29 cellular contexts compared by ENCODE assay signal in genomic region chr3:56904526-56905245, GRCh38.
DNase-seq lines count a peak whose midpoint lies in the region; ATAC-seq, FAIRE-seq and TF ChIP-seq lines count a peak whose summit lies in the region.
"Had no signal": no experiment of that assay in that cellular context is flagged by ENCODE, and none has a peak within 500 bp of the region (broad histone marks: within the 10 kb centered on the region; RNA-seq: fewer than 3 reads in every experiment).

No MANE protein-coding gene starts in this region.

- H3K36me3 ChIP-seq in HepG2 (replicated peaks in 1 of 2; ENCODE audit: control insufficient read depth in 1 of 2, insufficient read depth in 2 of 2, low read length in 2 of 2) (no peaks in the 10 kb centered on the region), right lobe of liver (no peaks in the 10 kb centered on the region), stomach (no peaks in the 10 kb centered on the region)
- H3K36me3 ChIP-seq: BE2C, cardiac muscle cell, HAP-1, suprapubic skin, WERI-Rb-1 had no signal

- H4K20me1 ChIP-seq in HepG2 (ENCODE audit: insufficient read depth, low read length), result no peaks in the 10 kb centered on the region

- intact Hi-C loops in HepG2 (cut with micrococcal nuclease; ENCODE audit: unreplicated experiment), result no loop called here
- intact Hi-C loops in right lobe of liver (cut with DNase I), result no loop called here
- intact Hi-C loops in stomach (cut with DNase I; ENCODE audit: low total_unique reads), result no loop called here

- H3K9ac ChIP-seq in HepG2 (ENCODE audit: insufficient read depth, low read depth, low read length), result no peak overlapping the region

- ATAC-seq in HepG2, result no peak
- ATAC-seq in right lobe of liver, result no peak
- no peak for ATAC-seq in SK-N-SH treated with all-trans-retinoic acid at 6 μM for 48 hours
- ATAC-seq: activated CD8-positive, alpha-beta memory T cell treated with anti-CD3 and anti-CD28 coated beads, Interleukin-2, amount 10 ng/mL, durations not matched to agents 7 days and 5 days; activated T-cell treated with anti-CD3 and anti-CD28 coated beads, Interleukin-2, amount 50 U/mL, for 72 hours had no signal

- H3K27me3 ChIP-seq in HepG2 (ENCODE audit: control insufficient read depth in 1 of 2, insufficient read depth in 2 of 2, low read length in 2 of 2) (no peaks in the 10 kb centered on the region), right lobe of liver (no peaks in the 10 kb centered on the region), stomach (no peaks in the 10 kb centered on the region)
- H3K27me3 ChIP-seq: BE2C, suprapubic skin had no signal

- H3K27ac Mint-ChIP-seq in chondrocyte (ENCODE audit: unreplicated experiment), result no peak overlapping the region
- H3K27ac Mint-ChIP-seq: activated CD4-positive, alpha-beta T cell treated with anti-CD3 and anti-CD28 coated beads, Interleukin-2, amount 10 ng/mL, durations not matched to agents 7 days and 5 days; activated CD8-positive, alpha-beta memory T cell treated with anti-CD3 and anti-CD28 coated beads, Interleukin-2, amount 10 ng/mL, durations not matched to agents 7 days and 5 days; activated naive CD4-positive, alpha-beta T cell treated with anti-CD3 and anti-CD28 coated beads for 36 hours; activated T-cell treated with anti-CD3 and anti-CD28 coated beads, Interleukin-2, amount 50 U/mL, for 72 hours; dendritic cell treated with granulocyte-macrophage colony-stimulating factor and Interleukin-4, amounts not matched to agents 40 ng/mL and 50 ng/mL, for 4 days had no signal

- H3K36me3 Mint-ChIP-seq in chondrocyte (ENCODE audit: low read depth), result no peaks in the 10 kb centered on the region

- H2AFZ ChIP-seq in HepG2 (ENCODE audit: low read length), result no peak overlapping the region

- no peak overlapping the region for H3K4me2 ChIP-seq in HepG2 (ENCODE audit: low read depth, low read length)

- no peaks in the 10 kb centered on the region for H3K79me2 ChIP-seq in HepG2 (ENCODE audit: insufficient read depth, low read length)

- no peaks in the 10 kb centered on the region for H3K27me3 Mint-ChIP-seq in chondrocyte (ENCODE audit: low read depth)
- H3K27me3 Mint-ChIP-seq: activated CD4-positive, alpha-beta T cell treated with anti-CD3 and anti-CD28 coated beads, Interleukin-2, amount 10 ng/mL, durations not matched to agents 7 days and 5 days; activated CD8-positive, alpha-beta memory T cell treated with anti-CD3 and anti-CD28 coated beads, Interleukin-2, amount 10 ng/mL, durations not matched to agents 7 days and 5 days; dendritic cell treated with granulocyte-macrophage colony-stimulating factor and Interleukin-4, amounts not matched to agents 40 ng/mL and 50 ng/mL, for 4 days had no signal

- CTCF ChIA-PET in HepG2 (lab: Yijun Ruan, JAX; ENCODE audit: low intra/inter-chr PET ratio, low total read pairs), result no interaction called here

- in situ Hi-C loops in HepG2 (cut with HindIII; ENCODE audit: extremely low pct_ligation_motif_present, low pct_unique_long_range_greater_than_20kb), result no loop called here
- in situ Hi-C loops in G401 (cut with HindIII; ENCODE audit: low sequenced_read_pairs), result no loop called here

- TF ChIP-seq CTCF in HepG2 (CRISPR knock-in tag; IDR thresholded peaks at IDR 0.05), result no peak
- TF ChIP-seq CTCF in right lobe of liver (IDR thresholded peaks at IDR 0.05), result no peak
- no peak for TF ChIP-seq CTCF in stomach (IDR thresholded peaks at IDR 0.05)
- TF ChIP-seq CTCF in chondrocyte (IDR thresholded peaks at IDR 0.05), result no peak

- no peak for FAIRE-seq in HepG2 (lab: Jason Lieb, UNC)
- FAIRE-seq: endometrium, GM12892 had no signal

- no peak overlapping the region for H3K27ac ChIP-seq in HepG2 (ENCODE audit: extremely low read length, insufficient read depth, low read length)
- no peak overlapping the region for H3K27ac ChIP-seq in right lobe of liver
- no peak overlapping the region for H3K27ac ChIP-seq in stomach
- H3K27ac ChIP-seq: cardiac muscle cell, SK-N-MC, suprapubic skin, WERI-Rb-1 had no signal

- no peaks in the 10 kb centered on the region for H3K4me1 ChIP-seq in HepG2 (ENCODE audit: insufficient read depth, low read length)
- H3K4me1 ChIP-seq in right lobe of liver, result no peaks in the 10 kb centered on the region
- H3K4me1 ChIP-seq in stomach, result peaks cover 0 to 16% (median 0%) of the 10 kb centered on the region in 4 donors
- H3K4me1 ChIP-seq: BE2C, suprapubic skin had no signal

- H3K4me3 ChIP-seq in HepG2 (replicated peaks in 1 of 3; ENCODE audit: insufficient read depth in 1 of 3, low read depth in 2 of 3, low read length in 3 of 3) (no peak overlapping the region), right lobe of liver (no peak overlapping the region), stomach (no peak overlapping the region)
- H3K4me3 ChIP-seq: cardiac muscle cell, HAP-1, SK-N-MC, suprapubic skin had no signal

- DNase-seq in HepG2 (ENCODE audit: low spot score) (no peak), right lobe of liver (no peak), foreskin melanocyte (peak; percentile 48), G401 (ENCODE audit: low spot score) (no peak), SKM-1 (lab: John Stamatoyannopoulos, UW; ENCODE audit: unreplicated experiment) (no peak), stomach (no peak), chondrocyte (ENCODE audit: low spot score) (no peak)
- DNase-seq: activated CD4-positive, alpha-beta T cell treated with anti-CD3 and anti-CD28 coated beads, Interleukin-2, amount 10 ng/mL, durations not matched to agents 7 days and 5 days; activated CD8-positive, alpha-beta memory T cell treated with anti-CD3 and anti-CD28 coated beads, Interleukin-2, amount 10 ng/mL, durations not matched to agents 7 days and 5 days; activated naive CD4-positive, alpha-beta T cell treated with anti-CD3 and anti-CD28 coated beads for 36 hours; activated T-cell treated with anti-CD3 and anti-CD28 coated beads, Interleukin-2, amount 50 U/mL, for 72 hours; anterior cingulate cortex; BE2C; Calu3; mammary epithelial cell; NCI-H1417 treated with DMSO at 0.1 percent for 48 hours; NCI-H526 treated with DMSO at 0.1 percent for 48 hours; occipital lobe; RPMI8226; stimulated activated CD4-positive, alpha-beta T cell treated with anti-CD3 and anti-CD28 coated beads, Interleukin-1b, Interleukin-23, amount 100 ng/mL, for 48 hours; WERI-Rb-1 had no signal

- TF ChIP-seq EP300 in HepG2 (IDR thresholded peaks at IDR 0.05; ENCODE audit: low read depth in 2 of 2, low read length in 2 of 2) (no peak), HepG2 (CRISPR knock-in tag; IDR thresholded peaks at IDR 0.05; ENCODE audit: borderline replicate concordance) (no peak), stomach (IDR thresholded peaks at IDR 0.05) (no peak)

- H3K9me3 ChIP-seq in HepG2 (ENCODE audit: low read length), result no peaks in the 10 kb centered on the region
- no peaks in the 10 kb centered on the region for H3K9me3 ChIP-seq in right lobe of liver
- no peaks in the 10 kb centered on the region for H3K9me3 ChIP-seq in stomach
- H3K9me3 ChIP-seq: BE2C, HAP-1, suprapubic skin had no signal

- TF ChIP-seq RAD21 in HepG2 (CRISPR knock-in tag; IDR thresholded peaks at IDR 0.05), result no peak

- POLR2A ChIA-PET in HepG2 (lab: Yijun Ruan, JAX), result no interaction called here

- H3K9me3 Mint-ChIP-seq in chondrocyte (ENCODE audit: low read depth), result no peaks in the 10 kb centered on the region
- H3K9me3 Mint-ChIP-seq: activated naive CD4-positive, alpha-beta T cell treated with anti-CD3 and anti-CD28 coated beads for 36 hours; activated T-cell treated with anti-CD3 and anti-CD28 coated beads, Interleukin-2, amount 50 U/mL, for 72 hours; dendritic cell treated with granulocyte-macrophage colony-stimulating factor and Interleukin-4, amounts not matched to agents 40 ng/mL and 50 ng/mL, for 4 days had no signal

- no peak for TF ChIP-seq POLR2A in HepG2 (IDR thresholded peaks at IDR 0.05; ENCODE audit: insufficient read depth in 1 of 2, low read depth in 2 of 2, low read length in 2 of 2)
- no peak for TF ChIP-seq POLR2A in right lobe of liver (IDR thresholded peaks at IDR 0.05)
- TF ChIP-seq POLR2A in stomach (IDR thresholded peaks at IDR 0.05), result no peak

- no peaks in the 10 kb centered on the region for H3K4me1 Mint-ChIP-seq in chondrocyte (ENCODE audit: low read depth)

- no peak overlapping the region for H3K4me3 Mint-ChIP-seq in chondrocyte (ENCODE audit: unreplicated experiment)
- H3K4me3 Mint-ChIP-seq: activated CD4-positive, alpha-beta T cell treated with anti-CD3 and anti-CD28 coated beads, Interleukin-2, amount 10 ng/mL, durations not matched to agents 7 days and 5 days; activated CD8-positive, alpha-beta memory T cell treated with anti-CD3 and anti-CD28 coated beads, Interleukin-2, amount 10 ng/mL, durations not matched to agents 7 days and 5 days; activated naive CD4-positive, alpha-beta T cell treated with anti-CD3 and anti-CD28 coated beads for 36 hours; activated T-cell treated with anti-CD3 and anti-CD28 coated beads, Interleukin-2, amount 50 U/mL, for 72 hours; dendritic cell treated with granulocyte-macrophage colony-stimulating factor and Interleukin-4, amounts not matched to agents 40 ng/mL and 50 ng/mL, for 4 days had no signal

- 97% methylated on average over 6 of the region's 6 CpGs for WGBS in HepG2 (ENCODE audit: low lambda C conversion rate)
- 80% methylated on average over 4 of the region's 6 CpGs for WGBS in right lobe of liver (ENCODE audit: insufficient coverage, low coverage, low lambda C conversion rate, missing lambda C conversion rate)
- WGBS in stomach, 5 donors, result 80 to 91% (median 81%) methylated on average over 6 of the region's 6 CpGs

- BruUV-seq in HepG2 (replicated peaks; lab: Mats Ljungman, UMichigan), result no TSS peak

TF ChIP-seq in SK-N-SH treated with all-trans-retinoic acid at 6 μM for 48 hours, 23 proteins besides CTCF, POLR2A, EP300 and RAD21 (continues in another document):
- TF ChIP-seq BACH2 (CRISPR knock-in tag; IDR thresholded peaks at IDR 0.05; ENCODE audit: borderline replicate concordance) (no peak), ZNF8 (CRISPR knock-in tag; IDR thresholded peaks at IDR 0.05) (no peak), TCF4 (CRISPR knock-in tag; IDR thresholded peaks at IDR 0.05; ENCODE audit: borderline replicate concordance) (peak; percentile 46; the same call in 1 of the 2 replicates), SNAI2 (CRISPR knock-in tag; IDR thresholded peaks at IDR 0.05) (no peak), ARNTL (CRISPR knock-in tag; IDR thresholded peaks at IDR 0.05; ENCODE audit: borderline replicate concordance, low read depth) (no peak)
